Comparison of ENCODE assay signal across 1 cellular context in genomic region chr17:73187203-73187769, GRCh38.
TF ChIP-seq lines count a peak whose summit lies in the region.

No MANE protein-coding gene starts in this region.

TF ChIP-seq in HepG2, 621 proteins besides CTCF, POLR2A, EP300 and RAD21 (continued from another document and continues in another):
- TF ChIP-seq, protein P1, sequence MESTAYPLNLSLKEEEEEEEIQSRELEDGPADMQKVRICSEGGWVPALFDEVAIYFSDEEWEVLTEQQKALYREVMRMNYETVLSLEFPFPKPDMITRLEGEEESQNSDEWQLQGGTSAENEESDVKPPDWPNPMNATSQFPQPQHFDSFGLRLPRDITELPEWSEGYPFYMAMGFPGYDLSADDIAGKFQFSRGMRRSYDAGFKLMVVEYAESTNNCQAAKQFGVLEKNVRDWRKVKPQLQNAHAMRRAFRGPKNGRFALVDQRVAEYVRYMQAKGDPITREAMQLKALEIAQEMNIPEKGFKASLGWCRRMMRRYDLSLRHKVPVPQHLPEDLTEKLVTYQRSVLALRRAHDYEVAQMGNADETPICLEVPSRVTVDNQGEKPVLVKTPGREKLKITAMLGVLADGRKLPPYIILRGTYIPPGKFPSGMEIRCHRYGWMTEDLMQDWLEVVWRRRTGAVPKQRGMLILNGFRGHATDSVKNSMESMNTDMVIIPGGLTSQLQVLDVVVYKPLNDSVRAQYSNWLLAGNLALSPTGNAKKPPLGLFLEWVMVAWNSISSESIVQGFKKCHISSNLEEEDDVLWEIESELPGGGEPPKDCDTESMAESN (CRISPR knock-in tag; conservative IDR thresholded peaks at IDR 0.05) = 0 out of 2 replicates have a peak, but pooled peaks have one; percentile 32
- TF ChIP-seq ISL2 (CRISPR knock-in tag; IDR thresholded peaks at IDR 0.05) (peak; percentile 99), WIZ (CRISPR knock-in tag; IDR thresholded peaks at IDR 0.05) (no peak), SMAD3 (CRISPR knock-in tag; IDR thresholded peaks at IDR 0.05) (peak; percentile 90), ZNF687 (CRISPR knock-in tag; IDR thresholded peaks at IDR 0.05) (peak; percentile 35), ZNF501 (CRISPR knock-in tag; IDR thresholded peaks at IDR 0.05) (peak; percentile 46; the same call in 1 of the 2 replicates), MYPOP (CRISPR knock-in tag; IDR thresholded peaks at IDR 0.05) (peak; percentile 72; the same call in 1 of the 2 replicates), GTF3A (CRISPR knock-in tag; conservative IDR thresholded peaks at IDR 0.05) (no peak), EEA1 (CRISPR knock-in tag; IDR thresholded peaks at IDR 0.05; ENCODE audit: borderline replicate concordance) (no peak), KDM6A (CRISPR knock-in tag; IDR thresholded peaks at IDR 0.05; ENCODE audit: low read depth) (peak; percentile 50; the same call in 1 of the 2 replicates), DNMT3B (CRISPR knock-in tag; conservative IDR thresholded peaks at IDR 0.05) (no peak), ZFP36 (IDR thresholded peaks at IDR 0.05; ENCODE audit: borderline replicate concordance, low read depth, low read length, partially characterized antibody) (peak; percentile 28), NFE2L1 (CRISPR knock-in tag; IDR thresholded peaks at IDR 0.05; ENCODE audit: borderline replicate concordance) (no peak), ZNF781 (CRISPR knock-in tag; IDR thresholded peaks at IDR 0.05; ENCODE audit: borderline replicate concordance, not compliant biosample characterization) (peak; percentile 57), CREB3 (CRISPR knock-in tag; IDR thresholded peaks at IDR 0.05) (no peak), SUZ12 (IDR thresholded peaks at IDR 0.05; ENCODE audit: low read depth, low read length) (no peak), MAFK (conservative IDR thresholded peaks at IDR 0.05 in 1 of 2, IDR thresholded peaks at IDR 0.05 in 1 of 2; ENCODE audit: low read length in 2 of 2) (no peak), TOE1 (CRISPR knock-in tag; IDR thresholded peaks at IDR 0.05) (peak; percentile 92; the same call in 1 of the 2 replicates), SP1 (IDR thresholded peaks at IDR 0.05) (no peak), SP1 (CRISPR knock-in tag; IDR thresholded peaks at IDR 0.05) (peak; percentile 44; the same call in 1 of the 2 replicates), ZSCAN21 (CRISPR knock-in tag; IDR thresholded peaks at IDR 0.05; ENCODE audit: borderline replicate concordance) (peak; percentile 56; the same call in 1 of the 2 replicates), HES4 (CRISPR knock-in tag; IDR thresholded peaks at IDR 0.05; ENCODE audit: borderline replicate concordance) (no peak), MTF1 (CRISPR knock-in tag; IDR thresholded peaks at IDR 0.05) (no peak), NCOA2 (CRISPR knock-in tag; IDR thresholded peaks at IDR 0.05) (peak; percentile 96), ZBTB2 (CRISPR knock-in tag; IDR thresholded peaks at IDR 0.05; ENCODE audit: low read depth) (no peak), SMAD9 (CRISPR knock-in tag; IDR thresholded peaks at IDR 0.05) (no peak), ZBTB4 (CRISPR knock-in tag; IDR thresholded peaks at IDR 0.05; ENCODE audit: borderline replicate concordance) (no peak), MED8 (CRISPR knock-in tag; IDR thresholded peaks at IDR 0.05; ENCODE audit: insufficient replicate concordance) (no peak), SIN3B (IDR thresholded peaks at IDR 0.05; ENCODE audit: low read length) (no peak), ZNF879 (CRISPR knock-in tag; IDR thresholded peaks at IDR 0.05) (no peak), ZNF34 (CRISPR knock-in tag; IDR thresholded peaks at IDR 0.05; ENCODE audit: borderline replicate concordance) (peak; percentile 20; the same call in 1 of the 2 replicates), NFE2 (CRISPR knock-in tag; IDR thresholded peaks at IDR 0.05) (no peak)
- TF ChIP-seq, protein P2, sequence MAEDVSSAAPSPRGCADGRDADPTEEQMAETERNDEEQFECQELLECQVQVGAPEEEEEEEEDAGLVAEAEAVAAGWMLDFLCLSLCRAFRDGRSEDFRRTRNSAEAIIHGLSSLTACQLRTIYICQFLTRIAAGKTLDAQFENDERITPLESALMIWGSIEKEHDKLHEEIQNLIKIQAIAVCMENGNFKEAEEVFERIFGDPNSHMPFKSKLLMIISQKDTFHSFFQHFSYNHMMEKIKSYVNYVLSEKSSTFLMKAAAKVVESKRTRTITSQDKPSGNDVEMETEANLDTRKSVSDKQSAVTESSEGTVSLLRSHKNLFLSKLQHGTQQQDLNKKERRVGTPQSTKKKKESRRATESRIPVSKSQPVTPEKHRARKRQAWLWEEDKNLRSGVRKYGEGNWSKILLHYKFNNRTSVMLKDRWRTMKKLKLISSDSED (CRISPR knock-in tag; IDR thresholded peaks at IDR 0.05) = no peak
- TF ChIP-seq, protein P3, sequence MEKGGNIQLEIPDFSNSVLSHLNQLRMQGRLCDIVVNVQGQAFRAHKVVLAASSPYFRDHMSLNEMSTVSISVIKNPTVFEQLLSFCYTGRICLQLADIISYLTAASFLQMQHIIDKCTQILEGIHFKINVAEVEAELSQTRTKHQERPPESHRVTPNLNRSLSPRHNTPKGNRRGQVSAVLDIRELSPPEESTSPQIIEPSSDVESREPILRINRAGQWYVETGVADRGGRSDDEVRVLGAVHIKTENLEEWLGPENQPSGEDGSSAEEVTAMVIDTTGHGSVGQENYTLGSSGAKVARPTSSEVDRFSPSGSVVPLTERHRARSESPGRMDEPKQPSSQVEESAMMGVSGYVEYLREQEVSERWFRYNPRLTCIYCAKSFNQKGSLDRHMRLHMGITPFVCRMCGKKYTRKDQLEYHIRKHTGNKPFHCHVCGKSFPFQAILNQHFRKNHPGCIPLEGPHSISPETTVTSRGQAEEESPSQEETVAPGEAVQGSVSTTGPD (CRISPR knock-in tag; IDR thresholded peaks at IDR 0.05) = peak; percentile 96
- TF ChIP-seq, protein P4, sequence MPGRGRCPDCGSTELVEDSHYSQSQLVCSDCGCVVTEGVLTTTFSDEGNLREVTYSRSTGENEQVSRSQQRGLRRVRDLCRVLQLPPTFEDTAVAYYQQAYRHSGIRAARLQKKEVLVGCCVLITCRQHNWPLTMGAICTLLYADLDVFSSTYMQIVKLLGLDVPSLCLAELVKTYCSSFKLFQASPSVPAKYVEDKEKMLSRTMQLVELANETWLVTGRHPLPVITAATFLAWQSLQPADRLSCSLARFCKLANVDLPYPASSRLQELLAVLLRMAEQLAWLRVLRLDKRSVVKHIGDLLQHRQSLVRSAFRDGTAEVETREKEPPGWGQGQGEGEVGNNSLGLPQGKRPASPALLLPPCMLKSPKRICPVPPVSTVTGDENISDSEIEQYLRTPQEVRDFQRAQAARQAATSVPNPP (CRISPR knock-in tag; IDR thresholded peaks at IDR 0.05) = peak; percentile 94
- TF ChIP-seq, protein P5, sequence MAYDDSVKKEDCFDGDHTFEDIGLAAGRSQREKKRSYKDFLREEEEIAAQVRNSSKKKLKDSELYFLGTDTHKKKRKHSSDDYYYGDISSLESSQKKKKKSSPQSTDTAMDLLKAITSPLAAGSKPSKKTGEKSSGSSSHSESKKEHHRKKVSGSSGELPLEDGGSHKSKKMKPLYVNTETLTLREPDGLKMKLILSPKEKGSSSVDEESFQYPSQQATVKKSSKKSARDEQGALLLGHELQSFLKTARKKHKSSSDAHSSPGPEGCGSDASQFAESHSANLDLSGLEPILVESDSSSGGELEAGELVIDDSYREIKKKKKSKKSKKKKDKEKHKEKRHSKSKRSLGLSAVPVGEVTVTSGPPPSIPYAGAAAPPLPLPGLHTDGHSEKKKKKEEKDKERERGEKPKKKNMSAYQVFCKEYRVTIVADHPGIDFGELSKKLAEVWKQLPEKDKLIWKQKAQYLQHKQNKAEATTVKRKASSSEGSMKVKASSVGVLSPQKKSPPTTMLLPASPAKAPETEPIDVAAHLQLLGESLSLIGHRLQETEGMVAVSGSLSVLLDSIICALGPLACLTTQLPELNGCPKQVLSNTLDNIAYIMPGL (CRISPR knock-in tag; IDR thresholded peaks at IDR 0.05; ENCODE audit: borderline replicate concordance in 1 of 2, low read depth in 1 of 2) = peak; percentile 44 to 54; a peak in 2 of 4 replicates
- TF ChIP-seq, protein P6, sequence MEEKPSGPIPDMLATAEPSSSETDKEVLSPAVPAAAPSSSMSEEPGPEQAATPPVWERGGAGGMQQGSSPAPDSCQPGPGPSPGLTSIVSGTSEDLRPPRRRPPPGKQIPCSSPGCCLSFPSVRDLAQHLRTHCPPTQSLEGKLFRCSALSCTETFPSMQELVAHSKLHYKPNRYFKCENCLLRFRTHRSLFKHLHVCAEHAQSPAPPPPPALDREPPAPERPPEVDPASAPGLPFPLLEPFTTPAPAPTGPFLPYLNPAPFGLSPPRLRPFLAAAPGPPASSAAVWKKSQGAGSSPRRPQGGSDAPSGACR (CRISPR knock-in tag; IDR thresholded peaks at IDR 0.05) = 0 out of 2 replicates have a peak, but pooled peaks have one; percentile 71
- TF ChIP-seq, protein P7, sequence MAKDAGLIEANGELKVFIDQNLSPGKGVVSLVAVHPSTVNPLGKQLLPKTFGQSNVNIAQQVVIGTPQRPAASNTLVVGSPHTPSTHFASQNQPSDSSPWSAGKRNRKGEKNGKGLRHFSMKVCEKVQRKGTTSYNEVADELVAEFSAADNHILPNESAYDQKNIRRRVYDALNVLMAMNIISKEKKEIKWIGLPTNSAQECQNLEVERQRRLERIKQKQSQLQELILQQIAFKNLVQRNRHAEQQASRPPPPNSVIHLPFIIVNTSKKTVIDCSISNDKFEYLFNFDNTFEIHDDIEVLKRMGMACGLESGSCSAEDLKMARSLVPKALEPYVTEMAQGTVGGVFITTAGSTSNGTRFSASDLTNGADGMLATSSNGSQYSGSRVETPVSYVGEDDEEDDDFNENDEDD (CRISPR knock-in tag; IDR thresholded peaks at IDR 0.05; ENCODE audit: borderline replicate concordance) = peak; percentile 31; the same call in 1 of the 2 replicates
